1 cellular context compared by ENCODE assay signal in genomic region chr11:69913591-69914285, GRCh38.
TF ChIP-seq lines count a peak whose summit lies in the region.

No MANE protein-coding gene starts in this region.

TF ChIP-seq in HCT116, 20 proteins besides CTCF, POLR2A, EP300 and RAD21 (continued from another document):
- no peak for TF ChIP-seq REST (IDR thresholded peaks at IDR 0.05; ENCODE audit: low read depth)
- no peak for TF ChIP-seq CEBPB (IDR thresholded peaks at IDR 0.05; ENCODE audit: low read depth)
- TF ChIP-seq FOSL1 (IDR thresholded peaks at IDR 0.05; ENCODE audit: low read depth) = no peak
- TF ChIP-seq SP1 (IDR thresholded peaks at IDR 0.05; ENCODE audit: low read depth) = no peak
